ENCODE assay signal across 1 cellular context in the genomic region with DNA sequence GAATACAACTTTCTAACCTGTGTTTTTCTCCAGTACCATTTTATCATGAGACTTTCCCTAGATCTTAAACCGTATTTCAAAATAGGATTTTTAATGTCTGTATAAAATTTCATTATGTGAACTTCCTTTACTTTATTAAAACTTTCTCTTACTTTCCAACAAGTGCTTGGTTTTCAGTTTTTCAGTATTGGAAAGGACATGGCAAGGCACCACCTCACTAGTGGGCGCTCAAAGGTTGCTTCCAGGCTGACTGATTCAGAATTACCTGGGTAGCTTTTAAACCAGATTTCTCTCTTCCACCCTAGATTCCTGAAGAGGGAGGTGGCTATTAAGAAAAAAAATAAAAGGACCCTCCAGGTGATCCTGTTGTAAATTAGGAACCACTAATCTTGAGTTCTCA.
A peak's percentile ranks its signal among the peaks of the same experiment; 100 is the strongest.
TF ChIP-seq lines count a peak whose summit lies in the region.

No MANE protein-coding gene starts in this region.

TF ChIP-seq in H1, 55 proteins besides CTCF, POLR2A, EP300 and RAD21:
- TF ChIP-seq, protein P1, sequence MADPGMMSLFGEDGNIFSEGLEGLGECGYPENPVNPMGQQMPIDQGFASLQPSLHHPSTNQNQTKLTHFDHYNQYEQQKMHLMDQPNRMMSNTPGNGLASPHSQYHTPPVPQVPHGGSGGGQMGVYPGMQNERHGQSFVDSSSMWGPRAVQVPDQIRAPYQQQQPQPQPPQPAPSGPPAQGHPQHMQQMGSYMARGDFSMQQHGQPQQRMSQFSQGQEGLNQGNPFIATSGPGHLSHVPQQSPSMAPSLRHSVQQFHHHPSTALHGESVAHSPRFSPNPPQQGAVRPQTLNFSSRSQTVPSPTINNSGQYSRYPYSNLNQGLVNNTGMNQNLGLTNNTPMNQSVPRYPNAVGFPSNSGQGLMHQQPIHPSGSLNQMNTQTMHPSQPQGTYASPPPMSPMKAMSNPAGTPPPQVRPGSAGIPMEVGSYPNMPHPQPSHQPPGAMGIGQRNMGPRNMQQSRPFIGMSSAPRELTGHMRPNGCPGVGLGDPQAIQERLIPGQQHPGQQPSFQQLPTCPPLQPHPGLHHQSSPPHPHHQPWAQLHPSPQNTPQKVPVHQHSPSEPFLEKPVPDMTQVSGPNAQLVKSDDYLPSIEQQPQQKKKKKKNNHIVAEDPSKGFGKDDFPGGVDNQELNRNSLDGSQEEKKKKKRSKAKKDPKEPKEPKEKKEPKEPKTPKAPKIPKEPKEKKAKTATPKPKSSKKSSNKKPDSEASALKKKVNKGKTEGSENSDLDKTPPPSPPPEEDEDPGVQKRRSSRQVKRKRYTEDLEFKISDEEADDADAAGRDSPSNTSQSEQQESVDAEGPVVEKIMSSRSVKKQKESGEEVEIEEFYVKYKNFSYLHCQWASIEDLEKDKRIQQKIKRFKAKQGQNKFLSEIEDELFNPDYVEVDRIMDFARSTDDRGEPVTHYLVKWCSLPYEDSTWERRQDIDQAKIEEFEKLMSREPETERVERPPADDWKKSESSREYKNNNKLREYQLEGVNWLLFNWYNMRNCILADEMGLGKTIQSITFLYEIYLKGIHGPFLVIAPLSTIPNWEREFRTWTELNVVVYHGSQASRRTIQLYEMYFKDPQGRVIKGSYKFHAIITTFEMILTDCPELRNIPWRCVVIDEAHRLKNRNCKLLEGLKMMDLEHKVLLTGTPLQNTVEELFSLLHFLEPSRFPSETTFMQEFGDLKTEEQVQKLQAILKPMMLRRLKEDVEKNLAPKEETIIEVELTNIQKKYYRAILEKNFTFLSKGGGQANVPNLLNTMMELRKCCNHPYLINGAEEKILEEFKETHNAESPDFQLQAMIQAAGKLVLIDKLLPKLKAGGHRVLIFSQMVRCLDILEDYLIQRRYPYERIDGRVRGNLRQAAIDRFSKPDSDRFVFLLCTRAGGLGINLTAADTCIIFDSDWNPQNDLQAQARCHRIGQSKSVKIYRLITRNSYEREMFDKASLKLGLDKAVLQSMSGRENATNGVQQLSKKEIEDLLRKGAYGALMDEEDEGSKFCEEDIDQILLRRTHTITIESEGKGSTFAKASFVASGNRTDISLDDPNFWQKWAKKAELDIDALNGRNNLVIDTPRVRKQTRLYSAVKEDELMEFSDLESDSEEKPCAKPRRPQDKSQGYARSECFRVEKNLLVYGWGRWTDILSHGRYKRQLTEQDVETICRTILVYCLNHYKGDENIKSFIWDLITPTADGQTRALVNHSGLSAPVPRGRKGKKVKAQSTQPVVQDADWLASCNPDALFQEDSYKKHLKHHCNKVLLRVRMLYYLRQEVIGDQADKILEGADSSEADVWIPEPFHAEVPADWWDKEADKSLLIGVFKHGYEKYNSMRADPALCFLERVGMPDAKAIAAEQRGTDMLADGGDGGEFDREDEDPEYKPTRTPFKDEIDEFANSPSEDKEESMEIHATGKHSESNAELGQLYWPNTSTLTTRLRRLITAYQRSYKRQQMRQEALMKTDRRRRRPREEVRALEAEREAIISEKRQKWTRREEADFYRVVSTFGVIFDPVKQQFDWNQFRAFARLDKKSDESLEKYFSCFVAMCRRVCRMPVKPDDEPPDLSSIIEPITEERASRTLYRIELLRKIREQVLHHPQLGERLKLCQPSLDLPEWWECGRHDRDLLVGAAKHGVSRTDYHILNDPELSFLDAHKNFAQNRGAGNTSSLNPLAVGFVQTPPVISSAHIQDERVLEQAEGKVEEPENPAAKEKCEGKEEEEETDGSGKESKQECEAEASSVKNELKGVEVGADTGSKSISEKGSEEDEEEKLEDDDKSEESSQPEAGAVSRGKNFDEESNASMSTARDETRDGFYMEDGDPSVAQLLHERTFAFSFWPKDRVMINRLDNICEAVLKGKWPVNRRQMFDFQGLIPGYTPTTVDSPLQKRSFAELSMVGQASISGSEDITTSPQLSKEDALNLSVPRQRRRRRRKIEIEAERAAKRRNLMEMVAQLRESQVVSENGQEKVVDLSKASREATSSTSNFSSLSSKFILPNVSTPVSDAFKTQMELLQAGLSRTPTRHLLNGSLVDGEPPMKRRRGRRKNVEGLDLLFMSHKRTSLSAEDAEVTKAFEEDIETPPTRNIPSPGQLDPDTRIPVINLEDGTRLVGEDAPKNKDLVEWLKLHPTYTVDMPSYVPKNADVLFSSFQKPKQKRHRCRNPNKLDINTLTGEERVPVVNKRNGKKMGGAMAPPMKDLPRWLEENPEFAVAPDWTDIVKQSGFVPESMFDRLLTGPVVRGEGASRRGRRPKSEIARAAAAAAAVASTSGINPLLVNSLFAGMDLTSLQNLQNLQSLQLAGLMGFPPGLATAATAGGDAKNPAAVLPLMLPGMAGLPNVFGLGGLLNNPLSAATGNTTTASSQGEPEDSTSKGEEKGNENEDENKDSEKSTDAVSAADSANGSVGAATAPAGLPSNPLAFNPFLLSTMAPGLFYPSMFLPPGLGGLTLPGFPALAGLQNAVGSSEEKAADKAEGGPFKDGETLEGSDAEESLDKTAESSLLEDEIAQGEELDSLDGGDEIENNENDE (IDR thresholded peaks at IDR 0.05; ENCODE audit: insufficient replicate concordance, low read length): no peak
- 0 out of 4 replicates have a peak, but pooled peaks of 1 of the 2 experiments have one; percentile 16 for TF ChIP-seq HDAC2 (IDR thresholded peaks at IDR 0.05; ENCODE audit: borderline replicate concordance in 1 of 2, low read depth in 2 of 2, low read length in 2 of 2)
- TF ChIP-seq RXRA (IDR thresholded peaks at IDR 0.05; ENCODE audit: insufficient read depth, low read depth, low read length): no peak
- TF ChIP-seq, protein P2, sequence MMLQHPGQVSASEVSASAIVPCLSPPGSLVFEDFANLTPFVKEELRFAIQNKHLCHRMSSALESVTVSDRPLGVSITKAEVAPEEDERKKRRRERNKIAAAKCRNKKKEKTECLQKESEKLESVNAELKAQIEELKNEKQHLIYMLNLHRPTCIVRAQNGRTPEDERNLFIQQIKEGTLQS (IDR thresholded peaks at IDR 0.05; ENCODE audit: insufficient read depth, low read depth, low read length): no peak
- TF ChIP-seq, protein P3, sequence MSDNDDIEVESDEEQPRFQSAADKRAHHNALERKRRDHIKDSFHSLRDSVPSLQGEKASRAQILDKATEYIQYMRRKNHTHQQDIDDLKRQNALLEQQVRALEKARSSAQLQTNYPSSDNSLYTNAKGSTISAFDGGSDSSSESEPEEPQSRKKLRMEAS (IDR thresholded peaks at IDR 0.05): no peak
- TF ChIP-seq GTF2F1 (IDR thresholded peaks at IDR 0.05; ENCODE audit: borderline replicate concordance, low read depth, low read length): no peak
- no peak for TF ChIP-seq CEBPB (IDR thresholded peaks at IDR 0.05; ENCODE audit: low read depth, low read length)
